10 cellular contexts compared by ENCODE assay signal in the genomic region with DNA sequence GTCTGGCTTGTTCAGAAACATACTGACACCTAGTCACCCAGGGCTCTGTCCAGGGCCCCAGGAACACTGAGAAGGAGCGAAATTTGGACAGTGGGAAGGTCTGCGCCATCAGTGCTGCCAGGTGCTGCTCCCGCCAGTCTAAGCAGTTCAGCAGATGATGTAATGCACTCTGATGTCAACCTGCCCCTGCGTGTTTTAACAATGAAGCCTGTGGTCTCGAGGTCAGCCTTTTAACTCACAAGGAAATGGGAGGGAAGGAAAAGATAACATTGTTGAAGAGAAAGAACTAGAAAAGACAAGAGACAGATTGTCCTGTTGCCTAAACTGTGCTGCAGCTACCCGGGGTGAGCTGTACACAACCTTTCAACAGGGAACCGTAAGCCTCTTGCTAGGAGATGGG.
DNase-seq lines count a peak whose midpoint lies in the region; ATAC-seq lines count a peak whose summit lies in the region.
"Had no signal": no experiment of that assay in that cellular context is flagged by ENCODE, and none has a peak within 500 bp of the region (broad histone marks: within the 10 kb centered on the region; RNA-seq: fewer than 3 reads in every experiment).

No MANE protein-coding gene starts in this region.

- H3K27me3 Mint-ChIP-seq in activated CD4-positive, alpha-beta T cell treated with anti-CD3 and anti-CD28 coated beads, Interleukin-2, amount 10 ng/mL, durations not matched to agents 24 days and 14 days = no peaks in the 10 kb centered on the region
- H3K27me3 Mint-ChIP-seq in activated T-helper 1 cell treated with anti-CD3 and anti-CD28 coated beads, Interleukin-12 subunit alpha, Interleukin-12 subunit beta, Interleukin-2, Interleukin-4 antibody, amounts not matched to agents 30 ng/mL and 10 ng/mL and 1 ng/mL, durations not matched to agents 14 hours and 24 hours and 36 hours (ENCODE audit: insufficient read depth) = no peaks in the 10 kb centered on the region

- intact Hi-C loops in activated CD4-positive, alpha-beta T cell treated with anti-CD3 and anti-CD28 coated beads, Interleukin-2, amount 10 ng/mL, durations not matched to agents 24 days and 14 days (cut with micrococcal nuclease) = no loop called here
- intact Hi-C loops in activated T-helper 1 cell treated with anti-CD3 and anti-CD28 coated beads, Interleukin-12 subunit alpha, Interleukin-12 subunit beta, Interleukin-2, Interleukin-4 antibody, amounts not matched to agents 30 ng/mL and 10 ng/mL and 1 ng/mL, durations not matched to agents 14 hours and 24 hours and 36 hours (cut with micrococcal nuclease) = no loop called here

- H3K4me3 Mint-ChIP-seq in activated CD4-positive, alpha-beta T cell treated with anti-CD3 and anti-CD28 coated beads, Interleukin-2, amount 10 ng/mL, durations not matched to agents 24 days and 14 days = no peak overlapping the region
- H3K4me3 Mint-ChIP-seq in activated T-helper 1 cell treated with anti-CD3 and anti-CD28 coated beads, Interleukin-12 subunit alpha, Interleukin-12 subunit beta, Interleukin-2, Interleukin-4 antibody, amounts not matched to agents 30 ng/mL and 10 ng/mL and 1 ng/mL, durations not matched to agents 14 hours and 24 hours and 36 hours = no peak overlapping the region

- H3K36me3 Mint-ChIP-seq in activated CD4-positive, alpha-beta T cell treated with anti-CD3 and anti-CD28 coated beads, Interleukin-2, amount 10 ng/mL, durations not matched to agents 24 days and 14 days (ENCODE audit: low read depth) = peaks cover 77% of the 10 kb centered on the region
- peaks cover 60% of the 10 kb centered on the region for H3K36me3 Mint-ChIP-seq in activated T-helper 1 cell treated with anti-CD3 and anti-CD28 coated beads, Interleukin-12 subunit alpha, Interleukin-12 subunit beta, Interleukin-2, Interleukin-4 antibody, amounts not matched to agents 30 ng/mL and 10 ng/mL and 1 ng/mL, durations not matched to agents 14 hours and 24 hours and 36 hours (ENCODE audit: low read depth)

- peak overlapping the region; percentile 52 for H3K27ac Mint-ChIP-seq in activated CD4-positive, alpha-beta T cell treated with anti-CD3 and anti-CD28 coated beads, Interleukin-2, amount 10 ng/mL, durations not matched to agents 24 days and 14 days
- H3K27ac Mint-ChIP-seq in activated T-helper 1 cell treated with anti-CD3 and anti-CD28 coated beads, Interleukin-12 subunit alpha, Interleukin-12 subunit beta, Interleukin-2, Interleukin-4 antibody, amounts not matched to agents 30 ng/mL and 10 ng/mL and 1 ng/mL, durations not matched to agents 14 hours and 24 hours and 36 hours = peak overlapping the region; percentile 70

- no peak for DNase-seq in activated CD4-positive, alpha-beta T cell treated with anti-CD3 and anti-CD28 coated beads, Interleukin-2, amount 10 ng/mL, durations not matched to agents 24 days and 14 days
- DNase-seq in activated CD4-positive, alpha-beta T cell treated with anti-CD3 and anti-CD28 coated beads, Interleukin-2, amount 50 U/mL, for 4 hours = no peak
- DNase-seq in activated T-helper 1 cell treated with anti-CD3 and anti-CD28 coated beads, Interleukin-12 subunit alpha, Interleukin-12 subunit beta, Interleukin-2, Interleukin-4 antibody, amounts not matched to agents 30 ng/mL and 10 ng/mL and 1 ng/mL, durations not matched to agents 14 hours and 24 hours and 36 hours (ENCODE audit: low spot score) = no peak
- DNase-seq in glomerular endothelial cell (ENCODE audit: extremely low read depth, low read depth, low spot score) = peak; percentile 64
- DNase-seq in pulmonary artery endothelial cell (ENCODE audit: low read depth, low spot score) = peak; percentile 83
- DNase-seq in COLO668 (lab: John Stamatoyannopoulos, UW; ENCODE audit: unreplicated experiment) = no peak
- DNase-seq: NCI-H1105 treated with DMSO at 0.1 percent for 48 hours, NCI-H524 had no signal

- ATAC-seq in GM18867 (IDR thresholded peaks at IDR 0.05; ENCODE audit: unreplicated experiment) = no peak
- ATAC-seq in HG03520 (IDR thresholded peaks at IDR 0.05; ENCODE audit: unreplicated experiment) = no peak

- H3K4me1 Mint-ChIP-seq in activated CD4-positive, alpha-beta T cell treated with anti-CD3 and anti-CD28 coated beads, Interleukin-2, amount 10 ng/mL, durations not matched to agents 24 days and 14 days = peaks cover 17% of the 10 kb centered on the region
- H3K4me1 Mint-ChIP-seq in activated T-helper 1 cell treated with anti-CD3 and anti-CD28 coated beads, Interleukin-12 subunit alpha, Interleukin-12 subunit beta, Interleukin-2, Interleukin-4 antibody, amounts not matched to agents 30 ng/mL and 10 ng/mL and 1 ng/mL, durations not matched to agents 14 hours and 24 hours and 36 hours (ENCODE audit: low read depth) = peaks cover 15% of the 10 kb centered on the region

- no peaks in the 10 kb centered on the region for H3K9me3 Mint-ChIP-seq in activated CD4-positive, alpha-beta T cell treated with anti-CD3 and anti-CD28 coated beads, Interleukin-2, amount 10 ng/mL, durations not matched to agents 24 days and 14 days
- no peaks in the 10 kb centered on the region for H3K9me3 Mint-ChIP-seq in activated T-helper 1 cell treated with anti-CD3 and anti-CD28 coated beads, Interleukin-12 subunit alpha, Interleukin-12 subunit beta, Interleukin-2, Interleukin-4 antibody, amounts not matched to agents 30 ng/mL and 10 ng/mL and 1 ng/mL, durations not matched to agents 14 hours and 24 hours and 36 hours

Comparison
In these comparisons a context has a peak if more than half of its experiments do, and no peak if none do; other contexts are left out.
1. DNase-seq: peak in glomerular endothelial cell (single experiment) and pulmonary artery endothelial cell (single experiment); none in activated CD4-positive, alpha-beta T cell treated with anti-CD3 and anti-CD28 coated beads, Interleukin-2, amount 10 ng/mL, durations not matched to agents 24 days and 14 days (single experiment), activated CD4-positive, alpha-beta T cell treated with anti-CD3 and anti-CD28 coated beads, Interleukin-2, amount 50 U/mL, for 4 hours (0 of 2), activated T-helper 1 cell treated with anti-CD3 and anti-CD28 coated beads, Interleukin-12 subunit alpha, Interleukin-12 subunit beta, Interleukin-2, Interleukin-4 antibody, amounts not matched to agents 30 ng/mL and 10 ng/mL and 1 ng/mL, durations not matched to agents 14 hours and 24 hours and 36 hours (single experiment) and COLO668 (single experiment).